Comparison of ENCODE assay signal across 1 cellular context in the genomic region with DNA sequence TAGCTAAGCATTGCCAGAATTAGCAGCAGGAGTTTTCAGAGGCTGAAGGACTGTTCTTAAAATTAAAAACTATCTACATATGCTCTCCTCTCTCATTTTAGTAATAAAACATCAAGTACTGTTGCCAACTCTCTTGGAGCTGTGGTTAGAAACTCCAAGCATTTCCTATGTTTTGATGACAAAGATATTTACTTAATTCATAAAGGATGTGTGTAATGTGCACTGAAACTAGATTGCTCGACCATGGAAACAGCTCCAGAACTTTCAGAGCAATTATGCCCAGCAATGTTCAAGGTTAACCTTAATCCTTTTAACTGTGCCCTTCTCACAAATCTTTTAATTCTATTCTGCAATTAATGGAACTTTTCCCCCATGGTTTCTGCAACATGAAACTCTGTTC.
TF ChIP-seq lines count a peak whose summit lies in the region.

No MANE protein-coding gene starts in this region.

TF ChIP-seq in SK-N-SH, 30 proteins besides CTCF, POLR2A, EP300 and RAD21:
- TF ChIP-seq GATA2 (CRISPR knock-in tag; IDR thresholded peaks at IDR 0.05) (no peak), RXRA (IDR thresholded peaks at IDR 0.05; ENCODE audit: borderline replicate concordance, low read depth) (no peak), TCF12 (IDR thresholded peaks at IDR 0.05) (0 out of 2 replicates have a peak, but pooled peaks have one; percentile 23)
TF ChIP-seq in SK-N-SH: peak in this region for 1.
